Comparison of ENCODE assay signal across 8 cellular contexts in the genomic region with DNA sequence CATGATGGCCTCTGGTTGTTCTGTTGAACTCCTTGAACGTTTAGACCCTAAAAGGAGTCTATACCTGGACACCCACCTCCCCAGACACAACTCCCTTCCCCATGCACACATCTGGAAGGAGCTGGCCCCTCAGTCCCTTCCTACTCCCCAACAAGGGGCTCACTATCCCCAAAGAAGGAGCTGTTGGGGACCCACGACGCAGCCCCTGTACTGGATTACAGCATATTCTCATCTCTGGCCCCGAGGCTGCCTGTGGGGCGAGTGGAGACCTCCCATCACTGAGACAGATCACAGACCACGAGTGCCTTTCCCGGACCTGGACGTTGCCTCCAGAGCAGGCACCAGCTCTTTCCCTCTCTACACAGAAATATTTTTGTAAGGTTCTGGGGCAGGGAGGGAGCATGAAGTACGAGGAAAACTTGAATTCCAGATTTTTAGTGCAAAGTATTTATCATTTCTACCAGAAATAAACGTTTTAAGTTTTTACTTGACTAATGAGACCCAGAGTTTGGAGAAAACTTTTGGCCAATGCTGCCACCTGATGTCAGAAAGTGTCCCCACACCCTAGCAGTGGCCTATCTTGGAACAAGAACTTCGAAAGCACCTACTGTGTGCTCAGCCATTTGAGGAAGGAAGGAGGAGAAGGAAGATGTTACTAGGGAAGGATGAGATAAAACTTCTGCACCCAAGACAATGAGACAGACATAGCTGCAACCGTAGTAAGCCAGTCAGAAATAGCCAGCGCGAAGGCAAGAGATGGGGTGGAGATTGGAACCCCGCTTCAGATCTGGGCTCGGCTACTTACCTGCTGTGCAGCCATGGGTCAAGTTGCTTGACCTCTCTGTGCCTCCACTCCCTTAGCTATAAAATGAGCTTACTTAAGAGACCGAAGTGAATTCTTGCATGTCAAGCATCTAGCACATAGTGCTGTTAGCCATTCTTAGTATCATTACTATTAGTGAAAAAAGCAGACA. TPM values are rescaled to one million over a fixed set of nuclear protein-coding genes. Genes with fewer than 3 reads are reported as not detected.
DNase-seq lines count a peak whose midpoint lies in the region; ATAC-seq and TF ChIP-seq lines count a peak whose summit lies in the region.

No MANE protein-coding gene starts in this region.

- ATAC-seq in HG02610 (IDR thresholded peaks at IDR 0.05; ENCODE audit: unreplicated experiment), result no peak

- H4K20me1 ChIP-seq in MM.1S (ENCODE audit: insufficient read depth, low read length) (no peaks in the 10 kb centered on the region), osteoblast (ENCODE audit: insufficient read depth, low read length) (peaks cover under 1% of the 10 kb centered on the region)

- H3K9me3 ChIP-seq in MM.1S (replicated peaks; ENCODE audit: insufficient read depth, low read length) (no peaks in the 10 kb centered on the region), osteoblast (ENCODE audit: low read depth, low read length) (peaks cover 6% of the 10 kb centered on the region)

- no peak overlapping the region for H3K4me3 ChIP-seq in MM.1S (ENCODE audit: low read length)
- H3K4me3 ChIP-seq in osteoblast (ENCODE audit: insufficient read depth, low read length), result no peak overlapping the region

- H3K9me3 Mint-ChIP-seq in chondrocyte (ENCODE audit: low read depth), result no peaks in the 10 kb centered on the region

- peaks cover 18% of the 10 kb centered on the region for H3K27me3 Mint-ChIP-seq in chondrocyte (ENCODE audit: low read depth)

- H3K27me3 ChIP-seq in MM.1S (replicated peaks; ENCODE audit: insufficient read depth, low read length) (no peaks in the 10 kb centered on the region), osteoblast (ENCODE audit: insufficient read depth, low read length) (peaks cover 32% of the 10 kb centered on the region)

- peak; percentile 70 for TF ChIP-seq CTCF in MM.1S (IDR thresholded peaks at IDR 0.05; ENCODE audit: low read length)
- peak; percentile 95 for TF ChIP-seq CTCF in chondrocyte (IDR thresholded peaks at IDR 0.05)
- TF ChIP-seq CTCF in osteoblast (IDR thresholded peaks at IDR 0.05; ENCODE audit: extremely low read depth, low read depth, low read length), result peak; percentile 75

- no peaks in the 10 kb centered on the region for H3K36me3 ChIP-seq in MM.1S (replicated peaks; ENCODE audit: insufficient read depth, low read length)
- no peaks in the 10 kb centered on the region for H3K36me3 ChIP-seq in osteoblast (ENCODE audit: insufficient read depth, low read length)

- no peaks in the 10 kb centered on the region for H3F3A ChIP-seq in MM.1S (ENCODE audit: insufficient read depth, low read length)

- H3K4me1 Mint-ChIP-seq in chondrocyte (ENCODE audit: low read depth), result peaks cover 11% of the 10 kb centered on the region

- H3K79me2 ChIP-seq in MM.1S (ENCODE audit: low read length), result no peaks in the 10 kb centered on the region
- no peaks in the 10 kb centered on the region for H3K79me2 ChIP-seq in osteoblast (ENCODE audit: insufficient read depth, low read length)

- H3K4me2 ChIP-seq in MM.1S (ENCODE audit: low read depth, low read length), result no peak overlapping the region
- H3K4me2 ChIP-seq in osteoblast (ENCODE audit: insufficient read depth, low read length), result no peak overlapping the region

- no peaks in the 10 kb centered on the region for H3K9me2 ChIP-seq in MM.1S (replicated peaks; ENCODE audit: insufficient read depth, low read length)

- no peak overlapping the region for H3K27ac Mint-ChIP-seq in chondrocyte (ENCODE audit: unreplicated experiment)

- no peak overlapping the region for H3K27ac ChIP-seq in MM.1S (ENCODE audit: low read length)
- H3K27ac ChIP-seq in osteoblast (ENCODE audit: low read depth, low read length), result no peak overlapping the region

- DNase-seq in ELR (ENCODE audit: low read depth), result peak; percentile 51
- peak; percentile 16 for DNase-seq in MM.1S
- DNase-seq in chondrocyte (ENCODE audit: low spot score), result no peak
- DNase-seq in osteoblast (ENCODE audit: insufficient read length, low spot score, missing footprints), result peak; percentile 79
- no peak for DNase-seq in mucosa of gallbladder (ENCODE audit: low spot score)
- DNase-seq in middle frontal gyrus (ENCODE audit: extremely low spot score, low spot score), result no peak
- no peak for DNase-seq in H4 (ENCODE audit: low spot score)

- H3K4me1 ChIP-seq in MM.1S (ENCODE audit: low read length) (no peaks in the 10 kb centered on the region), osteoblast (ENCODE audit: insufficient read depth, low read length) (no peaks in the 10 kb centered on the region)

- H2AFZ ChIP-seq in MM.1S (ENCODE audit: low read length), result no peak overlapping the region
- no peak overlapping the region for H2AFZ ChIP-seq in osteoblast (ENCODE audit: low read length)

- peaks cover 2% of the 10 kb centered on the region for H3K36me3 Mint-ChIP-seq in chondrocyte (ENCODE audit: low read depth)

- no peak overlapping the region for H3K4me3 Mint-ChIP-seq in chondrocyte (ENCODE audit: unreplicated experiment)

- no peak overlapping the region for H3K9ac ChIP-seq in MM.1S (ENCODE audit: low read length)

RNA-seq across cellular contexts. Expression of gene POU2F3, which starts 10.2 kb away (rescaled TPM):
- not detected in 3 replicates for total RNA-seq in chondrocyte
- under 0.01 TPM in 1 of 2 replicates, not detected in the other for total RNA-seq in osteoblast
- 6.5 TPM for total RNA-seq in mucosa of gallbladder
- total RNA-seq in H4 (2014; rRNA removed; shearing (Covaris generic)), result 0.10 and 1.4 TPM in 2 replicates

RNA-seq across cellular contexts. Expression of gene OAF, which starts 18.9 kb away (rescaled TPM):
- total RNA-seq in chondrocyte (5.7 to 12.8 TPM (median 6.6 TPM) in 3 replicates), osteoblast (7.2 and 10.3 TPM in 2 replicates), mucosa of gallbladder (123 TPM)
- 33.5 and 44.5 TPM in 2 replicates for total RNA-seq in H4 (2014; rRNA removed; shearing (Covaris generic))

Comparison
In these comparisons a context has a peak if more than half of its experiments do, and no peak if none do; other contexts are left out.
1. DNase-seq: peak in ELR (single experiment), MM.1S (single experiment) and osteoblast (single experiment); none in chondrocyte (single experiment), mucosa of gallbladder (single experiment), middle frontal gyrus (single experiment) and H4 (single experiment).
2. Peak in every context shown above with its lines, with median percentiles within 50 percentile points of each other: CTCF ChIP-seq.